Comparison of ENCODE assay signal across 26 cellular contexts in genomic region chr21:42751866-42752265, GRCh38.
"Had no signal": no experiment of that assay in that cellular context is flagged by ENCODE, and none has a peak within 500 bp of the region (broad histone marks: within the 10 kb centered on the region; RNA-seq: fewer than 3 reads in every experiment).

No MANE protein-coding gene starts in this region.

- H3K4me1 Mint-ChIP-seq: mesothelial cell of epicardium had no signal

- H3K27me3 Mint-ChIP-seq: dendritic cell treated with granulocyte-macrophage colony-stimulating factor and Interleukin-4, amounts not matched to agents 40 ng/mL and 50 ng/mL, for 4 days; naive thymus-derived CD4-positive, alpha-beta T cell; stimulated activated naive B cell treated with anti-CD40 and anti-IgM and Interleukin-4, amounts not matched to agents 10 μg/mL and 1 μg/mL and 100 μg/mL, for 72 hours; stimulated activated naive CD8-positive, alpha-beta T cell treated with anti-CD3 and anti-CD28 coated beads, Interleukin-15, Interleukin-2, amounts not matched to agents 100 ng/mL and 50 ng/mL, for 24 hours had no signal

- H3K36me3 Mint-ChIP-seq: immature natural killer cell; neural progenitor cell; stimulated activated naive B cell treated with anti-CD40 and anti-IgM and Interleukin-4, amounts not matched to agents 10 μg/mL and 1 μg/mL and 100 μg/mL, for 72 hours had no signal

- H3K4me2 ChIP-seq: neural progenitor cell had no signal

- H3K4me3 Mint-ChIP-seq: dendritic cell treated with granulocyte-macrophage colony-stimulating factor and Interleukin-4, amounts not matched to agents 40 ng/mL and 50 ng/mL, for 4 days; immature natural killer cell; mesothelial cell of epicardium; naive thymus-derived CD4-positive, alpha-beta T cell; nephron; neural progenitor cell; stimulated activated naive B cell treated with anti-CD40 and anti-IgM and Interleukin-4, amounts not matched to agents 10 μg/mL and 1 μg/mL and 100 μg/mL, for 72 hours; stimulated activated naive CD8-positive, alpha-beta T cell treated with anti-CD3 and anti-CD28 coated beads, Interleukin-15, Interleukin-2, amounts not matched to agents 100 ng/mL and 50 ng/mL, for 24 hours had no signal

- H3K36me3 ChIP-seq: colonic mucosa, esophagus squamous epithelium, neural progenitor cell, suprapubic skin, vagina had no signal

- H3K27me3 ChIP-seq: colonic mucosa, esophagus squamous epithelium, neural progenitor cell, suprapubic skin, transverse colon, vagina had no signal

- H3K9me3 Mint-ChIP-seq: dendritic cell treated with granulocyte-macrophage colony-stimulating factor and Interleukin-4, amounts not matched to agents 40 ng/mL and 50 ng/mL, for 4 days; immature natural killer cell; mesothelial cell of epicardium; naive thymus-derived CD4-positive, alpha-beta T cell; nephron; neural progenitor cell; stimulated activated naive B cell treated with anti-CD40 and anti-IgM and Interleukin-4, amounts not matched to agents 10 μg/mL and 1 μg/mL and 100 μg/mL, for 72 hours; stimulated activated naive CD8-positive, alpha-beta T cell treated with anti-CD3 and anti-CD28 coated beads, Interleukin-15, Interleukin-2, amounts not matched to agents 100 ng/mL and 50 ng/mL, for 24 hours had no signal

- H3K4me1 ChIP-seq: prostate gland, suprapubic skin, vagina had no signal

- H2AFZ ChIP-seq: neural progenitor cell had no signal

- DNase-seq: colonic mucosa; effector CD8-positive, alpha-beta T cell; esophagus squamous epithelium; foreskin melanocyte; hypothalamus; immature natural killer cell; islet precursor cell; left ventricle myocardium superior; mesenchymal stem cell; mucosa of descending colon; naive thymus-derived CD4-positive, alpha-beta T cell; right cardiac atrium; stimulated activated CD4-positive, alpha-beta T cell treated with anti-CD3 and anti-CD28 coated beads, Interleukin-15, amount 100 ng/mL, for 24 hours; stimulated activated CD4-positive, alpha-beta T cell treated with anti-CD3 and anti-CD28 coated beads, Interleukin-2, amount 100 ng/mL, for 48 hours; stimulated activated naive B cell treated with anti-CD40 and anti-IgM and Interleukin-4, amounts not matched to agents 10 μg/mL and 1 μg/mL and 100 μg/mL, for 72 hours; transverse colon had no signal

- H3K9ac ChIP-seq: neural progenitor cell had no signal

- H3K27ac ChIP-seq: colonic mucosa, esophagus squamous epithelium, neural progenitor cell, prostate gland, skin epidermis, suprapubic skin, vagina had no signal

- H3K9me3 ChIP-seq: colonic mucosa, esophagus squamous epithelium, mucosa of descending colon, prostate gland, suprapubic skin, transverse colon, vagina had no signal

- H3K4me3 ChIP-seq: colonic mucosa, esophagus squamous epithelium, lung, mucosa of descending colon, neural progenitor cell, prostate gland, skin epidermis, suprapubic skin, transverse colon, vagina had no signal

- H3K27ac Mint-ChIP-seq: dendritic cell treated with granulocyte-macrophage colony-stimulating factor and Interleukin-4, amounts not matched to agents 40 ng/mL and 50 ng/mL, for 4 days; immature natural killer cell; mesothelial cell of epicardium; nephron; neural progenitor cell; stimulated activated naive B cell treated with anti-CD40 and anti-IgM and Interleukin-4, amounts not matched to agents 10 μg/mL and 1 μg/mL and 100 μg/mL, for 72 hours; stimulated activated naive CD8-positive, alpha-beta T cell treated with anti-CD3 and anti-CD28 coated beads, Interleukin-15, Interleukin-2, amounts not matched to agents 100 ng/mL and 50 ng/mL, for 24 hours had no signal

- ATAC-seq: left ventricle myocardium superior; mucosa of descending colon; naive thymus-derived CD4-positive, alpha-beta T cell; right cardiac atrium; stimulated activated naive B cell treated with anti-CD40 and anti-IgM and Interleukin-4, amounts not matched to agents 10 μg/mL and 1 μg/mL and 100 μg/mL, for 72 hours had no signal
